ENCODE assay signal across 16 cellular contexts in genomic region chr20:12252793-12253192, GRCh38.
"Had no signal": no experiment of that assay in that cellular context is flagged by ENCODE, and none has a peak within 500 bp of the region (broad histone marks: within the 10 kb centered on the region; RNA-seq: fewer than 3 reads in every experiment).

No MANE protein-coding gene starts in this region.

- H3K9me3 ChIP-seq: lower lobe of right lung, right lobe of liver, transverse colon had no signal

- DNase-seq: activated B cell treated with CpG ODN at 0.5 μM for 24 hours; activated CD4-positive, alpha-beta T cell treated with anti-CD3 and anti-CD28 coated beads for 48 hours; activated CD8-positive, alpha-beta T cell treated with anti-CD3 and anti-CD28 coated beads for 36 hours; activated effector memory CD4-positive, alpha-beta T cell treated with Interleukin-2 at 50 U/mL for 16 hours; activated T-cell treated with anti-CD3 and anti-CD28 coated beads, Interleukin-2, amount 50 U/mL, for 4 hours; amniotic stem cell; foreskin fibroblast; hippocampal formation; left colon; lower lobe of right lung; midbrain; right lobe of liver; stimulated activated naive CD8-positive, alpha-beta T cell treated with anti-CD3 and anti-CD28 coated beads, Interleukin-15, Interleukin-2, amounts not matched to agents 100 U/mL and 50 U/mL, for 24 hours; T-helper 17 cell; transverse colon had no signal

- H3K4me3 ChIP-seq: lower lobe of right lung, right lobe of liver, transverse colon had no signal

- H3K4me1 ChIP-seq: lower lobe of right lung, right lobe of liver, transverse colon had no signal

- H3K27me3 ChIP-seq: right lobe of liver, transverse colon had no signal

- H3K36me3 ChIP-seq: lower lobe of right lung, right lobe of liver, transverse colon had no signal

- ATAC-seq: activated CD8-positive, alpha-beta T cell treated with anti-CD3 and anti-CD28 coated beads for 36 hours; activated naive CD4-positive, alpha-beta T cell treated with anti-CD3 and anti-CD28 coated beads, Interleukin-2, amount 50 U/mL, for 72 hours; activated T-cell treated with anti-CD3 and anti-CD28 coated beads, Interleukin-2, amount 50 U/mL, for 4 hours; left colon; lower lobe of right lung; right lobe of liver; stimulated activated naive CD8-positive, alpha-beta T cell treated with anti-CD3 and anti-CD28 coated beads, Interleukin-15, Interleukin-2, amounts not matched to agents 100 U/mL and 50 U/mL, for 24 hours; T-helper 17 cell had no signal

- H3K27ac ChIP-seq: lower lobe of right lung, right lobe of liver, transverse colon had no signal
